Comparison of ENCODE assay signal across 1 cellular context in the genomic region with DNA sequence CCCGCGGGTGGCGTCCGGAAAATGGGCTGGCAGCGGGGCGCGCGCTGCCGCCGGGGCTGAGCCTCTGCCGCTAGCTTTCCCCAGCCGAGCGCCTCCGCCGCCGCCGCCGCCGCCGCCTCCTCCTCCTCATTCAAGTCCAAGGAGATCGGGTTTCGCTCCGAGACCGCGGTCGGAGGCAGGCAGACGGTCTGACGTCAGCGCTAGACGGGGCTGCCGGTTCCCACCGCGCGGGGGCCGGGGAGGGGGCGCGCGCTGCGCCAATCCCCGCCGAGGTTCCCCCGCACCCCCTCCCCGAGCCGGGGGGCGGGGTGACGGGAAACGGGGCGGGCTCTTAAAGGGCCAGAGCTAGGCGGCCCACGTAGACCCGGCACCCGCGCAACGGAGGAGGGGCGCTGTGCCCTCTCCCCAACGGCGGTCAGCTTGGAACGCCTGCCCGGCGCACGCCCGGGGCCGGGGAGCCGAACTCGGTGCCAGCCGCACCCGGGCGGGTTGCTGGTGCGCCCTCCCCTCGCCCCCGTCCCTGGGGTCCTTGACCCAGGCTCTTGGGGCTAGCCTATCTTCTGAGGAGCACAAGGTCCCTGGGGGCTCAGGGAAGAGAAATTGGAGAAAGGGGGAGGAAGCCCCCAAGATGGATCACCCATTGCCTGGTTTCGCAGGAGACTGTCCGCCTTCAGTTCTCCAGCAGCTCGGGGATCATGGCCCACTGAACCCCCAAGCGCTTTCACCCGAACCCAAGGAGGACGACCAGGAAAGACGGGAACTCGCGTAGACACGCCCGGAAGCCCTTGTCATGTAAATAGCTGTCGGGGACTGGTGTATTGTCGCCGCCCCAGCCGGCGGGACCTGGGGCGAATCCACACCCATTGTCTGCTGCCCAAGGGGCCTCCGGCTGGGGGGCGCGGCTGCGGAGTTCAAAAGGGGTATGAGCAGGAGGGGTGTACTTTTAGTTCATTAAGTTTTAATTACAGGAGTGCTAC.
A peak's percentile ranks its signal among the peaks of the same experiment; 100 is the strongest.
TF ChIP-seq lines count a peak whose summit lies in the region.

A gene with protein sequence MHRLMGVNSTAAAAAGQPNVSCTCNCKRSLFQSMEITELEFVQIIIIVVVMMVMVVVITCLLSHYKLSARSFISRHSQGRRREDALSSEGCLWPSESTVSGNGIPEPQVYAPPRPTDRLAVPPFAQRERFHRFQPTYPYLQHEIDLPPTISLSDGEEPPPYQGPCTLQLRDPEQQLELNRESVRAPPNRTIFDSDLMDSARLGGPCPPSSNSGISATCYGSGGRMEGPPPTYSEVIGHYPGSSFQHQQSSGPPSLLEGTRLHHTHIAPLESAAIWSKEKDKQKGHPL (minus strand): TSS at position 193 of the 977 bp plus-strand sequence. CDS start 433 bp downstream, outside the sequence.

TF ChIP-seq in HEK293, 187 proteins besides CTCF, POLR2A, EP300 and RAD21 (continued from another document and continues in another):
- TF ChIP-seq GLI2 (tag by site-specific recombination; IDR thresholded peaks at IDR 0.05; ENCODE audit: borderline replicate concordance, low read depth) (no peak), ZNF747 (tag by site-specific recombination; IDR thresholded peaks at IDR 0.05) (no peak), ZNF19 (tag by site-specific recombination; IDR thresholded peaks at IDR 0.05; ENCODE audit: low read depth) (no peak), ZFP41 (tag by site-specific recombination; IDR thresholded peaks at IDR 0.05; ENCODE audit: borderline replicate concordance) (no peak), ZNF433 (tag by site-specific recombination; IDR thresholded peaks at IDR 0.05; ENCODE audit: low read depth) (no peak), ZNF132 (tag by site-specific recombination; IDR thresholded peaks at IDR 0.05; ENCODE audit: borderline replicate concordance) (no peak), ZNF292 (tag by site-specific recombination; IDR thresholded peaks at IDR 0.05; ENCODE audit: borderline replicate concordance, low read depth) (no peak), SP2 (tag by site-specific recombination; IDR thresholded peaks at IDR 0.05) (peak; percentile 81), SP7 (tag by site-specific recombination; IDR thresholded peaks at IDR 0.05) (peak; percentile 37), ZNF677 (tag by site-specific recombination; IDR thresholded peaks at IDR 0.05) (no peak), ZNF610 (tag by site-specific recombination; IDR thresholded peaks at IDR 0.05; ENCODE audit: borderline replicate concordance) (no peak), ZNF221 (tag by site-specific recombination; IDR thresholded peaks at IDR 0.05; ENCODE audit: borderline replicate concordance) (no peak), ZNF404 (tag by site-specific recombination; IDR thresholded peaks at IDR 0.05) (no peak), ZNF10 (tag by site-specific recombination; IDR thresholded peaks at IDR 0.05) (no peak), ZBTB17 (tag by site-specific recombination; IDR thresholded peaks at IDR 0.05) (peak; percentile 74), SP3 (tag by site-specific recombination; IDR thresholded peaks at IDR 0.05) (peak; percentile 87), ZNF561 (tag by site-specific recombination; IDR thresholded peaks at IDR 0.05; ENCODE audit: borderline replicate concordance) (0 out of 2 replicates have a peak, but pooled peaks have one; percentile 62), KLF8 (tag by site-specific recombination; IDR thresholded peaks at IDR 0.05) (peak; percentile 84), ZFHX2 (tag by site-specific recombination; conservative IDR thresholded peaks at IDR 0.05) (peak; percentile 90), PRDM1 (tag by site-specific recombination; IDR thresholded peaks at IDR 0.05) (no peak), YY1 (tag by site-specific recombination; IDR thresholded peaks at IDR 0.05) (no peak)
- TF ChIP-seq, protein P1, sequence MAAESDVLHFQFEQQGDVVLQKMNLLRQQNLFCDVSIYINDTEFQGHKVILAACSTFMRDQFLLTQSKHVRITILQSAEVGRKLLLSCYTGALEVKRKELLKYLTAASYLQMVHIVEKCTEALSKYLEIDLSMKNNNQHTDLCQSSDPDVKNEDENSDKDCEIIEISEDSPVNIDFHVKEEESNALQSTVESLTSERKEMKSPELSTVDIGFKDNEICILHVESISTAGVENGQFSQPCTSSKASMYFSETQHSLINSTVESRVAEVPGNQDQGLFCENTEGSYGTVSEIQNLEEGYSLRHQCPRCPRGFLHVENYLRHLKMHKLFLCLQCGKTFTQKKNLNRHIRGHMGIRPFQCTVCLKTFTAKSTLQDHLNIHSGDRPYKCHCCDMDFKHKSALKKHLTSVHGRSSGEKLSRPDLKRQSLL (tag by site-specific recombination; IDR thresholded peaks at IDR 0.05), result no peak
- TF ChIP-seq, protein P2, sequence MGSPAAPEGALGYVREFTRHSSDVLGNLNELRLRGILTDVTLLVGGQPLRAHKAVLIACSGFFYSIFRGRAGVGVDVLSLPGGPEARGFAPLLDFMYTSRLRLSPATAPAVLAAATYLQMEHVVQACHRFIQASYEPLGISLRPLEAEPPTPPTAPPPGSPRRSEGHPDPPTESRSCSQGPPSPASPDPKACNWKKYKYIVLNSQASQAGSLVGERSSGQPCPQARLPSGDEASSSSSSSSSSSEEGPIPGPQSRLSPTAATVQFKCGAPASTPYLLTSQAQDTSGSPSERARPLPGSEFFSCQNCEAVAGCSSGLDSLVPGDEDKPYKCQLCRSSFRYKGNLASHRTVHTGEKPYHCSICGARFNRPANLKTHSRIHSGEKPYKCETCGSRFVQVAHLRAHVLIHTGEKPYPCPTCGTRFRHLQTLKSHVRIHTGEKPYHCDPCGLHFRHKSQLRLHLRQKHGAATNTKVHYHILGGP (tag by site-specific recombination; IDR thresholded peaks at IDR 0.05), result no peak
- TF ChIP-seq, protein P3, sequence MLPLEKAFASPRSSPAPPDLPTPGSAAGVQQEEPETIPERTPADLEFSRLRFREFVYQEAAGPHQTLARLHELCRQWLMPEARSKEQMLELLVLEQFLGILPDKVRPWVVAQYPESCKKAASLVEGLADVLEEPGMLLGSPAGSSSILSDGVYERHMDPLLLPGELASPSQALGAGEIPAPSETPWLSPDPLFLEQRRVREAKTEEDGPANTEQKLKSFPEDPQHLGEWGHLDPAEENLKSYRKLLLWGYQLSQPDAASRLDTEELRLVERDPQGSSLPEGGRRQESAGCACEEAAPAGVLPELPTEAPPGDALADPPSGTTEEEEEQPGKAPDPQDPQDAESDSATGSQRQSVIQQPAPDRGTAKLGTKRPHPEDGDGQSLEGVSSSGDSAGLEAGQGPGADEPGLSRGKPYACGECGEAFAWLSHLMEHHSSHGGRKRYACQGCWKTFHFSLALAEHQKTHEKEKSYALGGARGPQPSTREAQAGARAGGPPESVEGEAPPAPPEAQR (tag by site-specific recombination; IDR thresholded peaks at IDR 0.05), result no peak
- TF ChIP-seq, protein P4, sequence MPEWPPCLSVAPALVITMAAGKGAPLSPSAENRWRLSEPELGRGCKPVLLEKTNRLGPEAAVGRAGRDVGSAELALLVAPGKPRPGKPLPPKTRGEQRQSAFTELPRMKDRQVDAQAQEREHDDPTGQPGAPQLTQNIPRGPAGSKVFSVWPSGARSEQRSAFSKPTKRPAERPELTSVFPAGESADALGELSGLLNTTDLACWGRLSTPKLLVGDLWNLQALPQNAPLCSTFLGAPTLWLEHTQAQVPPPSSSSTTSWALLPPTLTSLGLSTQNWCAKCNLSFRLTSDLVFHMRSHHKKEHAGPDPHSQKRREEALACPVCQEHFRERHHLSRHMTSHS (tag by site-specific recombination; IDR thresholded peaks at IDR 0.05), result no peak
- TF ChIP-seq, protein P5, sequence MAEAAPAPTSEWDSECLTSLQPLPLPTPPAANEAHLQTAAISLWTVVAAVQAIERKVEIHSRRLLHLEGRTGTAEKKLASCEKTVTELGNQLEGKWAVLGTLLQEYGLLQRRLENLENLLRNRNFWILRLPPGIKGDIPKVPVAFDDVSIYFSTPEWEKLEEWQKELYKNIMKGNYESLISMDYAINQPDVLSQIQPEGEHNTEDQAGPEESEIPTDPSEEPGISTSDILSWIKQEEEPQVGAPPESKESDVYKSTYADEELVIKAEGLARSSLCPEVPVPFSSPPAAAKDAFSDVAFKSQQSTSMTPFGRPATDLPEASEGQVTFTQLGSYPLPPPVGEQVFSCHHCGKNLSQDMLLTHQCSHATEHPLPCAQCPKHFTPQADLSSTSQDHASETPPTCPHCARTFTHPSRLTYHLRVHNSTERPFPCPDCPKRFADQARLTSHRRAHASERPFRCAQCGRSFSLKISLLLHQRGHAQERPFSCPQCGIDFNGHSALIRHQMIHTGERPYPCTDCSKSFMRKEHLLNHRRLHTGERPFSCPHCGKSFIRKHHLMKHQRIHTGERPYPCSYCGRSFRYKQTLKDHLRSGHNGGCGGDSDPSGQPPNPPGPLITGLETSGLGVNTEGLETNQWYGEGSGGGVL (tag by site-specific recombination; IDR thresholded peaks at IDR 0.05), result peak; percentile 91
- TF ChIP-seq, protein P6, sequence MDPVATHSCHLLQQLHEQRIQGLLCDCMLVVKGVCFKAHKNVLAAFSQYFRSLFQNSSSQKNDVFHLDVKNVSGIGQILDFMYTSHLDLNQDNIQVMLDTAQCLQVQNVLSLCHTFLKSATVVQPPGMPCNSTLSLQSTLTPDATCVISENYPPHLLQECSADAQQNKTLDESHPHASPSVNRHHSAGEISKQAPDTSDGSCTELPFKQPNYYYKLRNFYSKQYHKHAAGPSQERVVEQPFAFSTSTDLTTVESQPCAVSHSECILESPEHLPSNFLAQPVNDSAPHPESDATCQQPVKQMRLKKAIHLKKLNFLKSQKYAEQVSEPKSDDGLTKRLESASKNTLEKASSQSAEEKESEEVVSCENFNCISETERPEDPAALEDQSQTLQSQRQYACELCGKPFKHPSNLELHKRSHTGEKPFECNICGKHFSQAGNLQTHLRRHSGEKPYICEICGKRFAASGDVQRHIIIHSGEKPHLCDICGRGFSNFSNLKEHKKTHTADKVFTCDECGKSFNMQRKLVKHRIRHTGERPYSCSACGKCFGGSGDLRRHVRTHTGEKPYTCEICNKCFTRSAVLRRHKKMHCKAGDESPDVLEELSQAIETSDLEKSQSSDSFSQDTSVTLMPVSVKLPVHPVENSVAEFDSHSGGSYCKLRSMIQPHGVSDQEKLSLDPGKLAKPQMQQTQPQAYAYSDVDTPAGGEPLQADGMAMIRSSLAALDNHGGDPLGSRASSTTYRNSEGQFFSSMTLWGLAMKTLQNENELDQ (tag by site-specific recombination; IDR thresholded peaks at IDR 0.05; ENCODE audit: low read depth), result no peak
- TF ChIP-seq, protein P7, sequence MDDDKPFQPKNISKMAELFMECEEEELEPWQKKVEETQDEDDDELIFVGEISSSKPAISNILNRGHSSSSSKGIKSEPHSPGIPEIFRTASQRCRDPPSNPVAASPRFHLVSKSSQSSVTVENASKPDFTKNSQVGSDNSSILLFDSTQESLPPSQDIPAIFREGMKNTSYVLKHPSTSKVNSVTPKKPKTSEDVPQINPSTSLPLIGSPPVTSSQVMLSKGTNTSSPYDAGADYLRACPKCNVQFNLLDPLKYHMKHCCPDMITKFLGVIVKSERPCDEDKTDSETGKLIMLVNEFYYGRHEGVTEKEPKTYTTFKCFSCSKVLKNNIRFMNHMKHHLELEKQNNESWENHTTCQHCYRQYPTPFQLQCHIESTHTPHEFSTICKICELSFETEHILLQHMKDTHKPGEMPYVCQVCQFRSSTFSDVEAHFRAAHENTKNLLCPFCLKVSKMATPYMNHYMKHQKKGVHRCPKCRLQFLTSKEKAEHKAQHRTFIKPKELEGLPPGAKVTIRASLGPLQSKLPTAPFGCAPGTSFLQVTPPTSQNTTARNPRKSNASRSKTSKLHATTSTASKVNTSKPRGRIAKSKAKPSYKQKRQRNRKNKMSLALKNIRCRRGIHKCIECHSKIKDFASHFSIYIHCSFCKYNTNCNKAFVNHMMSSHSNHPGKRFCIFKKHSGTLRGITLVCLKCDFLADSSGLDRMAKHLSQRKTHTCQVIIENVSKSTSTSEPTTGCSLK (tag by site-specific recombination; IDR thresholded peaks at IDR 0.05), result no peak
- TF ChIP-seq, protein P8, sequence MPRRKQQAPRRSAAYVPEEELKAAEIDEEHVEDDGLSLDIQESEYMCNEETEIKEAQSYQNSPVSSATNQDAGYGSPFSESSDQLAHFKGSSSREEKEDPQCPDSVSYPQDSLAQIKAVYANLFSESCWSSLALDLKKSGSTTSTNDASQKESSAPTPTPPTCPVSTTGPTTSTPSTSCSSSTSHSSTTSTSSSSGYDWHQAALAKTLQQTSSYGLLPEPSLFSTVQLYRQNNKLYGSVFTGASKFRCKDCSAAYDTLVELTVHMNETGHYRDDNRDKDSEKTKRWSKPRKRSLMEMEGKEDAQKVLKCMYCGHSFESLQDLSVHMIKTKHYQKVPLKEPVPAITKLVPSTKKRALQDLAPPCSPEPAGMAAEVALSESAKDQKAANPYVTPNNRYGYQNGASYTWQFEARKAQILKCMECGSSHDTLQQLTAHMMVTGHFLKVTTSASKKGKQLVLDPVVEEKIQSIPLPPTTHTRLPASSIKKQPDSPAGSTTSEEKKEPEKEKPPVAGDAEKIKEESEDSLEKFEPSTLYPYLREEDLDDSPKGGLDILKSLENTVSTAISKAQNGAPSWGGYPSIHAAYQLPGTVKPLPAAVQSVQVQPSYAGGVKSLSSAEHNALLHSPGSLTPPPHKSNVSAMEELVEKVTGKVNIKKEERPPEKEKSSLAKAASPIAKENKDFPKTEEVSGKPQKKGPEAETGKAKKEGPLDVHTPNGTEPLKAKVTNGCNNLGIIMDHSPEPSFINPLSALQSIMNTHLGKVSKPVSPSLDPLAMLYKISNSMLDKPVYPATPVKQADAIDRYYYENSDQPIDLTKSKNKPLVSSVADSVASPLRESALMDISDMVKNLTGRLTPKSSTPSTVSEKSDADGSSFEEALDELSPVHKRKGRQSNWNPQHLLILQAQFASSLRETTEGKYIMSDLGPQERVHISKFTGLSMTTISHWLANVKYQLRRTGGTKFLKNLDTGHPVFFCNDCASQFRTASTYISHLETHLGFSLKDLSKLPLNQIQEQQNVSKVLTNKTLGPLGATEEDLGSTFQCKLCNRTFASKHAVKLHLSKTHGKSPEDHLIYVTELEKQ (tag by site-specific recombination; IDR thresholded peaks at IDR 0.05; ENCODE audit: borderline replicate concordance), result peak; percentile 33; the same call in 1 of the 2 replicates
- TF ChIP-seq, protein P9, sequence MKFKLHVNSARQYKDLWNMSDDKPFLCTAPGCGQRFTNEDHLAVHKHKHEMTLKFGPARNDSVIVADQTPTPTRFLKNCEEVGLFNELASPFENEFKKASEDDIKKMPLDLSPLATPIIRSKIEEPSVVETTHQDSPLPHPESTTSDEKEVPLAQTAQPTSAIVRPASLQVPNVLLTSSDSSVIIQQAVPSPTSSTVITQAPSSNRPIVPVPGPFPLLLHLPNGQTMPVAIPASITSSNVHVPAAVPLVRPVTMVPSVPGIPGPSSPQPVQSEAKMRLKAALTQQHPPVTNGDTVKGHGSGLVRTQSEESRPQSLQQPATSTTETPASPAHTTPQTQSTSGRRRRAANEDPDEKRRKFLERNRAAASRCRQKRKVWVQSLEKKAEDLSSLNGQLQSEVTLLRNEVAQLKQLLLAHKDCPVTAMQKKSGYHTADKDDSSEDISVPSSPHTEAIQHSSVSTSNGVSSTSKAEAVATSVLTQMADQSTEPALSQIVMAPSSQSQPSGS (tag by site-specific recombination; IDR thresholded peaks at IDR 0.05; ENCODE audit: low read depth), result peak; percentile 93
